Comparison of ENCODE assay signal across 1 cellular context in genomic region chr5:87268126-87268969, GRCh38.
TF ChIP-seq lines count a peak whose summit lies in the region.

No MANE protein-coding gene starts in this region.

TF ChIP-seq in K562, 482 proteins besides CTCF, POLR2A, EP300 and RAD21 (continued from another document and continues in another):
- TF ChIP-seq, protein P1, sequence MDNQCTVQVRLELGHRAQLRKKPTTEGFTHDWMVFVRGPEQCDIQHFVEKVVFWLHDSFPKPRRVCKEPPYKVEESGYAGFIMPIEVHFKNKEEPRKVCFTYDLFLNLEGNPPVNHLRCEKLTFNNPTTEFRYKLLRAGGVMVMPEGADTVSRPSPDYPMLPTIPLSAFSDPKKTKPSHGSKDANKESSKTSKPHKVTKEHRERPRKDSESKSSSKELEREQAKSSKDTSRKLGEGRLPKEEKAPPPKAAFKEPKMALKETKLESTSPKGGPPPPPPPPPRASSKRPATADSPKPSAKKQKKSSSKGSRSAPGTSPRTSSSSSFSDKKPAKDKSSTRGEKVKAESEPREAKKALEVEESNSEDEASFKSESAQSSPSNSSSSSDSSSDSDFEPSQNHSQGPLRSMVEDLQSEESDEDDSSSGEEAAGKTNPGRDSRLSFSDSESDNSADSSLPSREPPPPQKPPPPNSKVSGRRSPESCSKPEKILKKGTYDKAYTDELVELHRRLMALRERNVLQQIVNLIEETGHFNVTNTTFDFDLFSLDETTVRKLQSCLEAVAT (IDR thresholded peaks at IDR 0.05): peak in 1 of 2 experiments; percentile 65; a peak in 1 of 4 replicates
- TF ChIP-seq SAP30 (IDR thresholded peaks at IDR 0.05; ENCODE audit: borderline replicate concordance, insufficient read depth, low read depth, low read length, poor library complexity, severe bottlenecking): peak; percentile 50
- no peak for TF ChIP-seq KLF6 (CRISPR knock-in tag; IDR thresholded peaks at IDR 0.05; ENCODE audit: borderline replicate concordance)
- no peak for TF ChIP-seq SPI1 (IDR thresholded peaks at IDR 0.05; ENCODE audit: borderline replicate concordance, low read depth, low read length)
- no peak for TF ChIP-seq STAT5A (IDR thresholded peaks at IDR 0.05; ENCODE audit: borderline replicate concordance, low read length)
- peak; percentile 57 for TF ChIP-seq ZFX (CRISPR knock-in tag; IDR thresholded peaks at IDR 0.05)
- TF ChIP-seq, protein P2, sequence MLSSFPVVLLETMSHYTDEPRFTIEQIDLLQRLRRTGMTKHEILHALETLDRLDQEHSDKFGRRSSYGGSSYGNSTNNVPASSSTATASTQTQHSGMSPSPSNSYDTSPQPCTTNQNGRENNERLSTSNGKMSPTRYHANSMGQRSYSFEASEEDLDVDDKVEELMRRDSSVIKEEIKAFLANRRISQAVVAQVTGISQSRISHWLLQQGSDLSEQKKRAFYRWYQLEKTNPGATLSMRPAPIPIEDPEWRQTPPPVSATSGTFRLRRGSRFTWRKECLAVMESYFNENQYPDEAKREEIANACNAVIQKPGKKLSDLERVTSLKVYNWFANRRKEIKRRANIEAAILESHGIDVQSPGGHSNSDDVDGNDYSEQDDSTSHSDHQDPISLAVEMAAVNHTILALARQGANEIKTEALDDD (IDR thresholded peaks at IDR 0.05): no peak
- TF ChIP-seq BMI1 (IDR thresholded peaks at IDR 0.05; ENCODE audit: low read length): no peak
- no peak for TF ChIP-seq ZNF75A (CRISPR knock-in tag; IDR thresholded peaks at IDR 0.05)
- TF ChIP-seq ZNF395 (CRISPR knock-in tag; IDR thresholded peaks at IDR 0.05): 0 out of 2 replicates have a peak, but pooled peaks have one; percentile 42
- TF ChIP-seq RBFOX2 (IDR thresholded peaks at IDR 0.05; ENCODE audit: low read depth, low read length): peak; percentile 60
- TF ChIP-seq ZNF551 (CRISPR knock-in tag; IDR thresholded peaks at IDR 0.05): no peak
- TF ChIP-seq ZNF785 (CRISPR knock-in tag; IDR thresholded peaks at IDR 0.05): no peak
- TF ChIP-seq E2F5 (CRISPR knock-in tag; IDR thresholded peaks at IDR 0.05): no peak
- TF ChIP-seq, protein P3, sequence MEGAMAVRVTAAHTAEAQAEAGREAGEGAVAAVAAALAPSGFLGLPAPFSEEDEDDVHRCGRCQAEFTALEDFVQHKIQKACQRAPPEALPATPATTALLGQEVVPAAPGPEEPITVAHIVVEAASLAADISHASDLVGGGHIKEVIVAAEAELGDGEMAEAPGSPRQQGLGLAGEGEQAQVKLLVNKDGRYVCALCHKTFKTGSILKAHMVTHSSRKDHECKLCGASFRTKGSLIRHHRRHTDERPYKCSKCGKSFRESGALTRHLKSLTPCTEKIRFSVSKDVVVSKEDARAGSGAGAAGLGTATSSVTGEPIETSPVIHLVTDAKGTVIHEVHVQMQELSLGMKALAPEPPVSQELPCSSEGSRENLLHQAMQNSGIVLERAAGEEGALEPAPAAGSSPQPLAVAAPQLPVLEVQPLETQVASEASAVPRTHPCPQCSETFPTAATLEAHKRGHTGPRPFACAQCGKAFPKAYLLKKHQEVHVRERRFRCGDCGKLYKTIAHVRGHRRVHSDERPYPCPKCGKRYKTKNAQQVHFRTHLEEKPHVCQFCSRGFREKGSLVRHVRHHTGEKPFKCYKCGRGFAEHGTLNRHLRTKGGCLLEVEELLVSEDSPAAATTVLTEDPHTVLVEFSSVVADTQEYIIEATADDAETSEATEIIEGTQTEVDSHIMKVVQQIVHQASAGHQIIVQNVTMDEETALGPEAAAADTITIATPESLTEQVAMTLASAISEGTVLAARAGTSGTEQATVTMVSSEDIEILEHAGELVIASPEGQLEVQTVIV (CRISPR knock-in tag; IDR thresholded peaks at IDR 0.05; ENCODE audit: borderline replicate concordance): no peak
- no peak for TF ChIP-seq RCOR1 (IDR thresholded peaks at IDR 0.05; ENCODE audit: borderline replicate concordance in 1 of 2, low read depth in 2 of 2, low read length in 2 of 2)
- TF ChIP-seq CC2D1A (IDR thresholded peaks at IDR 0.05): no peak
- TF ChIP-seq ZNF76 (CRISPR knock-in tag; IDR thresholded peaks at IDR 0.05; ENCODE audit: borderline replicate concordance): no peak
- no peak for TF ChIP-seq POLR2AphosphoS5 (IDR thresholded peaks at IDR 0.05; ENCODE audit: control insufficient read depth, insufficient read depth, low read depth, low read length)
- 0 out of 2 replicates have a peak, but pooled peaks have one; percentile 19 for TF ChIP-seq THAP12 (CRISPR knock-in tag; IDR thresholded peaks at IDR 0.05)
- no peak for TF ChIP-seq STAG1 (CRISPR knock-in tag; IDR thresholded peaks at IDR 0.05; ENCODE audit: borderline replicate concordance)
- TF ChIP-seq NCOA2 (IDR thresholded peaks at IDR 0.05; ENCODE audit: partially characterized antibody in 2 of 2): no peak
- no peak for TF ChIP-seq NR1H2 (CRISPR knock-in tag; IDR thresholded peaks at IDR 0.05)
- 0 out of 2 replicates have a peak, but pooled peaks have one; percentile 34 for TF ChIP-seq CTBP1 (IDR thresholded peaks at IDR 0.05; ENCODE audit: borderline replicate concordance)
- TF ChIP-seq, protein P4, sequence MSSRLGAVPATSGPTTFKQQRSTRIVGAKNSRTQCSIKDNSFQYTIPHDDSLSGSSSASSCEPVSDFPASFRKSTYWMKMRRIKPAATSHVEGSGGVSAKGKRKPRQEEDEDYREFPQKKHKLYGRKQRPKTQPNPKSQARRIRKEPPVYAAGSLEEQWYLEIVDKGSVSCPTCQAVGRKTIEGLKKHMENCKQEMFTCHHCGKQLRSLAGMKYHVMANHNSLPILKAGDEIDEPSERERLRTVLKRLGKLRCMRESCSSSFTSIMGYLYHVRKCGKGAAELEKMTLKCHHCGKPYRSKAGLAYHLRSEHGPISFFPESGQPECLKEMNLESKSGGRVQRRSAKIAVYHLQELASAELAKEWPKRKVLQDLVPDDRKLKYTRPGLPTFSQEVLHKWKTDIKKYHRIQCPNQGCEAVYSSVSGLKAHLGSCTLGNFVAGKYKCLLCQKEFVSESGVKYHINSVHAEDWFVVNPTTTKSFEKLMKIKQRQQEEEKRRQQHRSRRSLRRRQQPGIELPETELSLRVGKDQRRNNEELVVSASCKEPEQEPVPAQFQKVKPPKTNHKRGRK (tag; IDR thresholded peaks at IDR 0.05): no peak
- no peak for TF ChIP-seq ZNF717 (CRISPR knock-in tag; IDR thresholded peaks at IDR 0.05)
- no peak for TF ChIP-seq HNRNPL (IDR thresholded peaks at IDR 0.05; ENCODE audit: low read depth, low read length)
- TF ChIP-seq LEF1 (IDR thresholded peaks at IDR 0.05): no peak
- TF ChIP-seq RBM34 (IDR thresholded peaks at IDR 0.05; ENCODE audit: borderline replicate concordance, insufficient read depth, low read length): no peak
- TF ChIP-seq SMARCA5 (IDR thresholded peaks at IDR 0.05): no peak
- no peak for TF ChIP-seq ILK (tag; IDR thresholded peaks at IDR 0.05; ENCODE audit: borderline replicate concordance, low read depth)
- no peak for TF ChIP-seq ZNF655 (CRISPR knock-in tag; IDR thresholded peaks at IDR 0.05)
- TF ChIP-seq RBM22 (IDR thresholded peaks at IDR 0.05; ENCODE audit: low read depth, low read length, poor library complexity, severe bottlenecking): peak; percentile 6
- TF ChIP-seq, protein P5, sequence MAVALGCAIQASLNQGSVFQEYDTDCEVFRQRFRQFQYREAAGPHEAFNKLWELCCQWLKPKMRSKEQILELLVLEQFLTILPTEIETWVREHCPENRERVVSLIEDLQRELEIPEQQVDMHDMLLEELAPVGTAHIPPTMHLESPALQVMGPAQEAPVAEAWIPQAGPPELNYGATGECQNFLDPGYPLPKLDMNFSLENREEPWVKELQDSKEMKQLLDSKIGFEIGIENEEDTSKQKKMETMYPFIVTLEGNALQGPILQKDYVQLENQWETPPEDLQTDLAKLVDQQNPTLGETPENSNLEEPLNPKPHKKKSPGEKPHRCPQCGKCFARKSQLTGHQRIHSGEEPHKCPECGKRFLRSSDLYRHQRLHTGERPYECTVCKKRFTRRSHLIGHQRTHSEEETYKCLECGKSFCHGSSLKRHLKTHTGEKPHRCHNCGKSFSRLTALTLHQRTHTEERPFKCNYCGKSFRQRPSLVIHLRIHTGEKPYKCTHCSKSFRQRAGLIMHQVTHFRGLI (CRISPR knock-in tag; IDR thresholded peaks at IDR 0.05): no peak
- TF ChIP-seq ZNF592 (IDR thresholded peaks at IDR 0.05): no peak
- TF ChIP-seq ZNF696 (CRISPR knock-in tag; conservative IDR thresholded peaks at IDR 0.05): no peak
- TF ChIP-seq HMGN3 (IDR thresholded peaks at IDR 0.05; ENCODE audit: borderline replicate concordance, extremely low read depth, insufficient read length, low read depth, low read length): peak; percentile 17
- 0 out of 2 replicates have a peak, but pooled peaks have one; percentile 8 for TF ChIP-seq NBN (IDR thresholded peaks at IDR 0.05; ENCODE audit: low read depth)
- TF ChIP-seq TOE1 (IDR thresholded peaks at IDR 0.05; ENCODE audit: borderline replicate concordance): peak; percentile 42; the same call in 1 of the 2 replicates
- no peak for TF ChIP-seq TOE1 (CRISPR knock-in tag; IDR thresholded peaks at IDR 0.05; ENCODE audit: borderline replicate concordance, low read depth)
